ENCODE assay signal across 22 cellular contexts in the genomic region with DNA sequence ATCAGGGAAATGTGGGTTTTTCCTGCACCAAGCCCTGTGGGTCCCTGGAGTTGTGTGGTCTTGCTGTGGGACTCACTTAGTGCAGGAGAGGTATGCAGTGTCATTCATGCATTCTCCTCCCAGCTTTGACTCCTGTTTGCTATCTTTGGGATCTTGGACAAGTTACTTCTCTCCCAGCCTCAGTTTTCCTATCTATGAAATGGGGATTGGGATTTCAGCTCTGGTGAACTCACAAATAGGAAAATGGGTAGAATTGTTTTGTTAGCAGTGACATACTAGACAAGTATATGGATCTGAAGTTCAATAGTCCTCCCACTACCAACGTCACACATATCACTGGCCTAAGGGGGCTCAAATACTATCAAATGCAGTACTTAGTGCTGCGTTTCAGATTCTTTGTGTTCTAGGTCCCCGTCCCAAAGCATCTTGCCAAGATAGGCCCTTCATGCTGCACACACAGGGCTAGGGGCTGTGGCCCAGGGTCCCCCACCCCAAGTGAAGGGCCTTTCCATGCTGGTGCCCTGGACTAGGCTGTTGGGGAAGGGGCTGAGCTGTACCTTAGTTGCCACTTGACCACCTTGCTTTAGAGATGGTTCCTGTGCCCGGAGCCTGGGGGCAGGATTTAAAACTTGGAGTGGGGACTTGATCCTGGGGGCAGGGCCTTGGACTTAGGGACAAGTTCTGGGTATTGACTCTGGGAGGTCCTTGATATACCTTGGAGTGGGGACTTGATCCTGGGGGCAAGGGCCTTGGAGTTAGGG.
"Had no signal": no experiment of that assay in that cellular context is flagged by ENCODE, and none has a peak within 500 bp of the region (broad histone marks: within the 10 kb centered on the region; RNA-seq: fewer than 3 reads in every experiment).

No MANE protein-coding gene starts in this region.

- FAIRE-seq: islet of Langerhans, urothelium cell line had no signal

- H3K36me3 Mint-ChIP-seq: naive thymus-derived CD8-positive, alpha-beta T cell; neural progenitor cell; type B pancreatic cell had no signal

- H3K27ac Mint-ChIP-seq: neural progenitor cell; stimulated activated effector memory CD8-positive, alpha-beta T cell treated with anti-CD3 and anti-CD28 coated beads, Interleukin-12 subunit alpha, Interleukin-12 subunit beta, amount 100 ng/mL, for 72 hours; type B pancreatic cell had no signal

- H3K27ac ChIP-seq: epithelial cell of prostate, esophagus muscularis mucosa, gastrocnemius medialis, heart right ventricle, neural progenitor cell, ovary, suprapubic skin, thyroid gland had no signal

- H3K9me3 ChIP-seq: esophagus muscularis mucosa, gastrocnemius medialis, heart right ventricle, mucosa of descending colon, ovary, suprapubic skin, thyroid gland had no signal

- H2AFZ ChIP-seq: neural progenitor cell had no signal

- H3K4me1 ChIP-seq: gastrocnemius medialis, neural progenitor cell, suprapubic skin, thyroid gland had no signal

- H3K36me3 ChIP-seq: esophagus muscularis mucosa, gastrocnemius medialis, heart right ventricle, neural progenitor cell, ovary, suprapubic skin, thyroid gland had no signal

- DNase-seq: effector memory CD4-positive, alpha-beta T cell; gastrocnemius medialis; heart right ventricle; hypothalamus; kidney glomerular epithelial cell; mucosa of descending colon; nucleus accumbens; ovary; right cardiac atrium; stimulated activated CD4-positive, alpha-beta T cell treated with anti-CD3 and anti-CD28 coated beads, Interleukin-4, amount 100 ng/mL, for 1 hour; stimulated activated CD8-positive, alpha-beta memory T cell treated with anti-CD3 and anti-CD28 coated beads, Interleukin-4, amount 100 ng/mL, for 48 hours; stimulated activated naive CD8-positive, alpha-beta T cell treated with anti-CD3 and anti-CD28 coated beads, Interleukin-15, Interleukin-2, amounts not matched to agents 100 U/mL and 50 U/mL, for 24 hours; thyroid gland had no signal

- H3K9ac ChIP-seq: neural progenitor cell had no signal

- H3K4me3 Mint-ChIP-seq: neural progenitor cell; stimulated activated effector memory CD8-positive, alpha-beta T cell treated with anti-CD3 and anti-CD28 coated beads, Interleukin-12 subunit alpha, Interleukin-12 subunit beta, amount 100 ng/mL, for 72 hours; type B pancreatic cell had no signal

- ATAC-seq: gastrocnemius medialis; heart right ventricle; mucosa of descending colon; naive thymus-derived CD8-positive, alpha-beta T cell; right cardiac atrium; stimulated activated effector memory CD8-positive, alpha-beta T cell treated with anti-CD3 and anti-CD28 coated beads, Interleukin-12 subunit alpha, Interleukin-12 subunit beta, amount 100 ng/mL, for 72 hours; stimulated activated naive CD8-positive, alpha-beta T cell treated with anti-CD3 and anti-CD28 coated beads, Interleukin-15, Interleukin-2, amounts not matched to agents 100 U/mL and 50 U/mL, for 24 hours had no signal

- H3K4me2 ChIP-seq: neural progenitor cell had no signal

- H3K4me3 ChIP-seq: esophagus muscularis mucosa, gastrocnemius medialis, heart right ventricle, mucosa of descending colon, neural progenitor cell, ovary, suprapubic skin, thyroid gland had no signal

- H3K9me3 Mint-ChIP-seq: naive thymus-derived CD8-positive, alpha-beta T cell; neural progenitor cell; stimulated activated effector memory CD8-positive, alpha-beta T cell treated with anti-CD3 and anti-CD28 coated beads, Interleukin-12 subunit alpha, Interleukin-12 subunit beta, amount 100 ng/mL, for 72 hours; type B pancreatic cell had no signal

- H3K27me3 ChIP-seq: esophagus muscularis mucosa, neural progenitor cell, ovary, thyroid gland had no signal
